Comparison of ENCODE assay signal across 8 cellular contexts in genomic region chr4:49120804-49121203, GRCh38.
A peak's percentile ranks its signal among the peaks of the same experiment; 100 is the strongest.
DNase-seq lines count a peak whose midpoint lies in the region; ATAC-seq and TF ChIP-seq lines count a peak whose summit lies in the region.
"Not testable (repeated sequence)": the region's sequence is repeated elsewhere in the genome, so short reads cannot be mapped to it uniquely, and the experiment has no call there.

No MANE protein-coding gene starts in this region.

- not testable (repeated sequence) for H3K27ac ChIP-seq in BLaER1; esophagus muscularis mucosa (replicated peaks in 1 of 4)

- H4K20me1 ChIP-seq in BLaER1: not testable (repeated sequence)

- TF ChIP-seq POLR2A in esophagus muscularis mucosa (IDR thresholded peaks at IDR 0.05; ENCODE audit: low read depth): not testable (repeated sequence)

- TF ChIP-seq CTCF in esophagus muscularis mucosa (IDR thresholded peaks at IDR 0.05): not testable (repeated sequence)

- not testable (repeated sequence) for H3K4me1 ChIP-seq in BLaER1; adipocyte (ENCODE audit: control insufficient read depth, insufficient read depth, low read length); esophagus muscularis mucosa

- not testable (repeated sequence) for H3K4me2 ChIP-seq in BLaER1

- DNase-seq in LoVo (ENCODE audit: low spot score): peak; percentile 50
- peak; percentile 53 for DNase-seq in adipocyte (ENCODE audit: low read depth)
- peak; percentile 99 for DNase-seq in esophagus muscularis mucosa (ENCODE audit: extremely low spot score)
- DNase-seq in kidney tubule cell (ENCODE audit: low spot score): peak; percentile 88
- peak; percentile 2 for DNase-seq in retina

- not testable (repeated sequence) for H3K27me3 ChIP-seq in BLaER1; adipocyte (replicated peaks; ENCODE audit: control insufficient read depth, insufficient read depth, low read length); esophagus muscularis mucosa

- H3K9me3 ChIP-seq in BLaER1 (peaks cover 52% of the 10 kb centered on the region), adipocyte (ENCODE audit: control insufficient read depth, low read length) (peaks cover 34% of the 10 kb centered on the region), esophagus muscularis mucosa (peaks cover 0 to 23% (median 19%) of the 10 kb centered on the region in 4 donors)

- 71% methylated on average over 10 of the region's 10 CpGs for whole genome bisulfite sequencing in esophagus muscularis mucosa

- TF ChIP-seq EP300 in esophagus muscularis mucosa (IDR thresholded peaks at IDR 0.05): not testable (repeated sequence)

- peak; percentile 29 for ATAC-seq in GM21367 (IDR thresholded peaks at IDR 0.05; ENCODE audit: unreplicated experiment)
- peak; percentile 31 for ATAC-seq in HG03039 (IDR thresholded peaks at IDR 0.05; ENCODE audit: unreplicated experiment)

- peak overlapping the region; percentile 0; the same call in 1 of the 2 replicates for H3K4me3 ChIP-seq in BLaER1
- H3K4me3 ChIP-seq in adipocyte (ENCODE audit: low read length); esophagus muscularis mucosa: not testable (repeated sequence)

- H3K36me3 ChIP-seq in BLaER1; adipocyte (ENCODE audit: control insufficient read depth, insufficient read depth, low read length, severe bottlenecking); esophagus muscularis mucosa: not testable (repeated sequence)

- intact Hi-C loops in esophagus muscularis mucosa (cut with DNase I): not testable (repeated sequence)

- not testable (repeated sequence) for H3K9ac ChIP-seq in BLaER1; adipocyte (ENCODE audit: low read length)

Comparison
In these comparisons a context has a peak if more than half of its experiments do, and no peak if none do; other contexts are left out.
1. DNase-seq: peak in every context shown above with its lines; median percentile 99 in esophagus muscularis mucosa; 88 in kidney tubule cell; 53 in adipocyte; 50 in LoVo; 2 in retina.